1 cellular context compared by ENCODE assay signal in genomic region chr13:50055454-50055853, GRCh38.
TF ChIP-seq lines count a peak whose summit lies in the region.

No MANE protein-coding gene starts in this region.

TF ChIP-seq in GM12878, 131 proteins besides CTCF, POLR2A, EP300 and RAD21:
- TF ChIP-seq CREM (IDR thresholded peaks at IDR 0.05; ENCODE audit: low read depth) (no peak), MTA2 (IDR thresholded peaks at IDR 0.05; ENCODE audit: low read depth) (no peak), ZNF24 (IDR thresholded peaks at IDR 0.05) (no peak), STAT3 (IDR thresholded peaks at IDR 0.05; ENCODE audit: low read depth, low read length) (no peak), JUND (IDR thresholded peaks at IDR 0.05; ENCODE audit: low read depth, low read length) (no peak), NR2C2 (IDR thresholded peaks at IDR 0.05; ENCODE audit: borderline replicate concordance, control insufficient read depth, insufficient read length, low read depth) (no peak), NKRF (conservative IDR thresholded peaks at IDR 0.05) (no peak), TARDBP (IDR thresholded peaks at IDR 0.05; ENCODE audit: borderline replicate concordance) (no peak), CREB1 (IDR thresholded peaks at IDR 0.05; ENCODE audit: low read depth) (no peak), SPI1 (IDR thresholded peaks at IDR 0.05; ENCODE audit: borderline replicate concordance, insufficient read depth, low read depth, low read length) (no peak), SUPT20H (IDR thresholded peaks at IDR 0.05; ENCODE audit: borderline replicate concordance, control insufficient read depth, low read depth, low read length) (no peak), MLLT1 (IDR thresholded peaks at IDR 0.05) (no peak), ZZZ3 (IDR thresholded peaks at IDR 0.05; ENCODE audit: control insufficient read depth, insufficient read length, low read depth) (no peak), E2F4 (IDR thresholded peaks at IDR 0.05; ENCODE audit: low read depth, low read length) (no peak), HDAC6 (IDR thresholded peaks at IDR 0.05; ENCODE audit: unreplicated experiment) (no peak), SIN3A (IDR thresholded peaks at IDR 0.05; ENCODE audit: low read depth, low read length) (no peak), ZNF274 (IDR thresholded peaks at IDR 0.05; ENCODE audit: insufficient read depth, insufficient read length) (no peak), EZH2 (IDR thresholded peaks at IDR 0.05; ENCODE audit: borderline replicate concordance, control insufficient read depth, low read depth, low read length) (no peak), ZNF217 (IDR thresholded peaks at IDR 0.05) (no peak), IKZF2 (IDR thresholded peaks at IDR 0.05) (no peak)
TF ChIP-seq in GM12878: peak in this region for 0.
